37 cellular contexts compared by ENCODE assay signal in the genomic region with DNA sequence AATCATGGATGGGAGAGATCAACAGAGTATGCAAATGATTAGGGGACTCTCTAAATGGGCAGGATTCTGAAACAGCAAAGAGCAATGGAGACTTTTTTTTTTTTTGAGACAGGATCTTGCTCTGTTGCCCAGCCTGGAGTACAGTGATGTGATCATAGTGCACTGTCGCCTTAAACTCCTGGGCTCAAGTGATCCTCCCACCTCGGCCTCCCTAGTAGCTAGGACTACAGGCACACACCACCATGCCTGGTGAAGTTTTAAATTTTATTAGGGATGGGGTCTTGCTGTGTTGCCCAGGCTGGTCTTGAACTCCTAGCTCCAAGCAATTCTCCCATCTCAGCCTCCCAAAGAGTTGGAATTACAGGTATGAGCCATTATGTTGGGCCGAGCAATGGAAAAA.
"Had no signal": no experiment of that assay in that cellular context is flagged by ENCODE, and none has a peak within 500 bp of the region (broad histone marks: within the 10 kb centered on the region; RNA-seq: fewer than 3 reads in every experiment).

No MANE protein-coding gene starts in this region.

- H3K27me3 Mint-ChIP-seq: activated naive CD4-positive, alpha-beta T cell treated with anti-CD3 and anti-CD28 coated beads, Interleukin-2, amount 10 ng/mL, durations not matched to agents 7 days and 5 days; activated naive CD4-positive, alpha-beta T cell treated with anti-CD3 and anti-CD28 coated beads, Interleukin-2, amount 50 U/mL, for 24 hours; activated naive CD8-positive, alpha-beta T cell; activated naive CD8-positive, alpha-beta T cell treated with anti-CD3 and anti-CD28 coated beads for 36 hours; activated naive CD8-positive, alpha-beta T cell treated with anti-CD3 and anti-CD28 coated beads, Interleukin-2, amount 10 ng/mL, durations not matched to agents 7 days and 5 days; activated naive CD8-positive, alpha-beta T cell treated with anti-CD3 and anti-CD28 coated beads, Interleukin-2, amount 50 U/mL, for 24 hours; activated T-cell treated with anti-CD3 and anti-CD28 coated beads, Interleukin-2, amount 50 U/mL, for 24 hours; central memory CD8-positive, alpha-beta T cell had no signal

- H3K4me1 ChIP-seq: ascending aorta, body of pancreas, breast epithelium had no signal

- H3K9me3 Mint-ChIP-seq: activated naive CD4-positive, alpha-beta T cell treated with anti-CD3 and anti-CD28 coated beads for 36 hours; activated naive CD4-positive, alpha-beta T cell treated with anti-CD3 and anti-CD28 coated beads, Interleukin-2, amount 10 ng/mL, durations not matched to agents 7 days and 5 days; activated naive CD4-positive, alpha-beta T cell treated with anti-CD3 and anti-CD28 coated beads, Interleukin-2, amount 50 U/mL, for 24 hours; activated naive CD4-positive, alpha-beta T cell treated with anti-CD3 and anti-CD28 coated beads, Interleukin-2, amount 50 U/mL, for 72 hours; activated naive CD8-positive, alpha-beta T cell treated with anti-CD3 and anti-CD28 coated beads for 36 hours; activated naive CD8-positive, alpha-beta T cell treated with anti-CD3 and anti-CD28 coated beads, Interleukin-2, amount 10 ng/mL, durations not matched to agents 7 days and 5 days; activated naive CD8-positive, alpha-beta T cell treated with anti-CD3 and anti-CD28 coated beads, Interleukin-2, amount 50 U/mL, for 24 hours; activated T-cell treated with anti-CD3 and anti-CD28 coated beads, Interleukin-2, amount 50 U/mL, for 24 hours; activated T-cell treated with anti-CD3 and anti-CD28 coated beads, Interleukin-2, amount 50 U/mL, for 72 hours; activated T-helper 1 cell treated with anti-CD3 and anti-CD28 coated beads, Interleukin-12 subunit alpha, Interleukin-12 subunit beta, Interleukin-2, Interleukin-4 antibody, amounts not matched to agents 30 ng/mL and 10 ng/mL and 1 ng/mL, durations not matched to agents 14 hours and 24 hours and 36 hours; activated T-helper 2 cell treated with anti-CD3 and anti-CD28 coated beads, Interferon-gamma antibody, Interleukin-2, Interleukin-4, amounts not matched to agents 10 μg/mL and 5 μg/mL and 100 μg/mL, durations not matched to agents 14 hours and 24 hours and 36 hours; brain; central memory CD8-positive, alpha-beta T cell had no signal

- H3K36me3 Mint-ChIP-seq: activated naive CD4-positive, alpha-beta T cell treated with anti-CD3 and anti-CD28 coated beads, Interleukin-2, amount 10 ng/mL, durations not matched to agents 7 days and 5 days; activated naive CD4-positive, alpha-beta T cell treated with anti-CD3 and anti-CD28 coated beads, Interleukin-2, amount 50 U/mL, for 24 hours; activated naive CD4-positive, alpha-beta T cell treated with anti-CD3 and anti-CD28 coated beads, Interleukin-2, amount 50 U/mL, for 72 hours; activated naive CD8-positive, alpha-beta T cell; activated naive CD8-positive, alpha-beta T cell treated with anti-CD3 and anti-CD28 coated beads for 36 hours; activated naive CD8-positive, alpha-beta T cell treated with anti-CD3 and anti-CD28 coated beads, Interleukin-2, amount 10 ng/mL, durations not matched to agents 7 days and 5 days; brain had no signal

- H3K4me1 Mint-ChIP-seq: activated naive CD4-positive, alpha-beta T cell treated with anti-CD3 and anti-CD28 coated beads, Interleukin-2, amount 10 ng/mL, durations not matched to agents 7 days and 5 days; activated naive CD4-positive, alpha-beta T cell treated with anti-CD3 and anti-CD28 coated beads, Interleukin-2, amount 50 U/mL, for 24 hours; activated naive CD8-positive, alpha-beta T cell treated with anti-CD3 and anti-CD28 coated beads for 36 hours; activated naive CD8-positive, alpha-beta T cell treated with anti-CD3 and anti-CD28 coated beads, Interleukin-2, amount 10 ng/mL, durations not matched to agents 7 days and 5 days; activated naive CD8-positive, alpha-beta T cell treated with anti-CD3 and anti-CD28 coated beads, Interleukin-2, amount 50 U/mL, for 24 hours; activated T-helper 17 cell treated with anti-CD3 and anti-CD28 coated beads, Interleukin-2, amount 50 U/mL, for 72 hours; central memory CD8-positive, alpha-beta T cell had no signal

- H3K36me3 ChIP-seq: adrenal gland, ascending aorta, brain microvascular endothelial cell, breast epithelium, cardiac muscle cell had no signal

- H3K27ac Mint-ChIP-seq: activated naive CD4-positive, alpha-beta T cell treated with anti-CD3 and anti-CD28 coated beads for 36 hours; activated naive CD4-positive, alpha-beta T cell treated with anti-CD3 and anti-CD28 coated beads, Interleukin-2, amount 10 ng/mL, durations not matched to agents 7 days and 5 days; activated naive CD4-positive, alpha-beta T cell treated with anti-CD3 and anti-CD28 coated beads, Interleukin-2, amount 50 U/mL, for 24 hours; activated naive CD4-positive, alpha-beta T cell treated with anti-CD3 and anti-CD28 coated beads, Interleukin-2, amount 50 U/mL, for 72 hours; activated naive CD8-positive, alpha-beta T cell; activated naive CD8-positive, alpha-beta T cell treated with anti-CD3 and anti-CD28 coated beads for 36 hours; activated naive CD8-positive, alpha-beta T cell treated with anti-CD3 and anti-CD28 coated beads, Interleukin-2, amount 10 ng/mL, durations not matched to agents 7 days and 5 days; activated naive CD8-positive, alpha-beta T cell treated with anti-CD3 and anti-CD28 coated beads, Interleukin-2, amount 50 U/mL, for 24 hours; activated T-cell treated with anti-CD3 and anti-CD28 coated beads, Interleukin-2, amount 50 U/mL, for 24 hours; activated T-cell treated with anti-CD3 and anti-CD28 coated beads, Interleukin-2, amount 50 U/mL, for 72 hours; activated T-helper 1 cell treated with anti-CD3 and anti-CD28 coated beads, Interleukin-12 subunit alpha, Interleukin-12 subunit beta, Interleukin-2, Interleukin-4 antibody, amounts not matched to agents 30 ng/mL and 10 ng/mL and 1 ng/mL, durations not matched to agents 14 hours and 24 hours and 36 hours; activated T-helper 17 cell treated with anti-CD3 and anti-CD28 coated beads, Interleukin-2, amount 50 U/mL, for 72 hours; activated T-helper 2 cell treated with anti-CD3 and anti-CD28 coated beads, Interferon-gamma antibody, Interleukin-2, Interleukin-4, amounts not matched to agents 10 μg/mL and 5 μg/mL and 100 μg/mL, durations not matched to agents 14 hours and 24 hours and 36 hours had no signal

- H3K27ac ChIP-seq: adrenal gland, ascending aorta, body of pancreas, brain microvascular endothelial cell, breast epithelium, cardiac muscle cell had no signal

- ATAC-seq: activated naive CD4-positive, alpha-beta T cell treated with anti-CD3 and anti-CD28 coated beads, Interleukin-2, amount 50 U/mL, for 72 hours; activated naive CD8-positive, alpha-beta T cell treated with anti-CD3 and anti-CD28 coated beads, Interleukin-2, amount 50 U/mL, for 24 hours; activated T-cell treated with anti-CD3 and anti-CD28 coated beads, Interleukin-2, amount 50 U/mL, for 4 hours; activated T-cell treated with anti-CD3 and anti-CD28 coated beads, Interleukin-2, amount 50 U/mL, for 72 hours; activated T-helper 17 cell treated with anti-CD3 and anti-CD28 coated beads, Interleukin-2, amount 50 U/mL, for 72 hours; body of pancreas had no signal

- H3K4me3 Mint-ChIP-seq: activated naive CD4-positive, alpha-beta T cell treated with anti-CD3 and anti-CD28 coated beads for 36 hours; activated naive CD4-positive, alpha-beta T cell treated with anti-CD3 and anti-CD28 coated beads, Interleukin-2, amount 10 ng/mL, durations not matched to agents 7 days and 5 days; activated naive CD4-positive, alpha-beta T cell treated with anti-CD3 and anti-CD28 coated beads, Interleukin-2, amount 50 U/mL, for 24 hours; activated naive CD8-positive, alpha-beta T cell; activated naive CD8-positive, alpha-beta T cell treated with anti-CD3 and anti-CD28 coated beads for 36 hours; activated naive CD8-positive, alpha-beta T cell treated with anti-CD3 and anti-CD28 coated beads, Interleukin-2, amount 10 ng/mL, durations not matched to agents 7 days and 5 days; activated naive CD8-positive, alpha-beta T cell treated with anti-CD3 and anti-CD28 coated beads, Interleukin-2, amount 50 U/mL, for 24 hours; activated T-cell treated with anti-CD3 and anti-CD28 coated beads, Interleukin-2, amount 50 U/mL, for 24 hours; activated T-cell treated with anti-CD3 and anti-CD28 coated beads, Interleukin-2, amount 50 U/mL, for 4 hours; activated T-cell treated with anti-CD3 and anti-CD28 coated beads, Interleukin-2, amount 50 U/mL, for 72 hours; activated T-helper 1 cell treated with anti-CD3 and anti-CD28 coated beads, Interleukin-12 subunit alpha, Interleukin-12 subunit beta, Interleukin-2, Interleukin-4 antibody, amounts not matched to agents 30 ng/mL and 10 ng/mL and 1 ng/mL, durations not matched to agents 14 hours and 24 hours and 36 hours; activated T-helper 17 cell treated with anti-CD3 and anti-CD28 coated beads, Interleukin-2, amount 50 U/mL, for 72 hours; central memory CD8-positive, alpha-beta T cell had no signal

- H3K9me3 ChIP-seq: adrenal gland, ascending aorta, body of pancreas, breast epithelium had no signal

- H3K4me3 ChIP-seq: adrenal gland, ascending aorta, body of pancreas, breast epithelium, cardiac muscle cell had no signal

- DNase-seq: activated effector memory CD4-positive, alpha-beta T cell treated with anti-CD3 and anti-CD28 coated beads, Interleukin-2, amount 50 U/mL, for 16 hours; activated effector memory CD4-positive, alpha-beta T cell treated with Interleukin-2 at 50 U/mL for 16 hours; activated gamma-delta T cell; activated gamma-delta T cell treated with Interleukin-2 at 50 U/mL for 16 hours; activated naive CD4-positive, alpha-beta T cell; activated naive CD4-positive, alpha-beta T cell treated with anti-CD3 and anti-CD28 coated beads for 36 hours; activated naive CD4-positive, alpha-beta T cell treated with anti-CD3 and anti-CD28 coated beads, Interleukin-2, amount 10 ng/mL, durations not matched to agents 7 days and 5 days; activated naive CD4-positive, alpha-beta T cell treated with anti-CD3 and anti-CD28 coated beads, Interleukin-2, amount 50 U/mL, for 16 hours; activated naive CD4-positive, alpha-beta T cell treated with Interleukin-2 at 50 U/mL for 16 hours; activated naive CD8-positive, alpha-beta T cell treated with anti-CD3 and anti-CD28 coated beads for 36 hours; activated naive CD8-positive, alpha-beta T cell treated with anti-CD3 and anti-CD28 coated beads, Interleukin-2, amount 10 ng/mL, durations not matched to agents 7 days and 5 days; activated naive CD8-positive, alpha-beta T cell treated with anti-CD3 and anti-CD28 coated beads, Interleukin-2, amount 50 U/mL, for 24 hours; activated T-cell treated with anti-CD3 and anti-CD28 coated beads, Interleukin-2, amount 50 U/mL, for 24 hours; activated T-cell treated with anti-CD3 and anti-CD28 coated beads, Interleukin-2, amount 50 U/mL, for 4 hours; activated T-cell treated with anti-CD3 and anti-CD28 coated beads, Interleukin-2, amount 50 U/mL, for 48 hours; activated T-cell treated with anti-CD3 and anti-CD28 coated beads, Interleukin-2, amount 50 U/mL, for 72 hours; adrenal gland; amniotic stem cell; amygdala; anterior cingulate cortex; aorta; body of pancreas; brain microvascular endothelial cell; caudate nucleus; central memory CD4-positive, alpha-beta T cell; cerebellar nuclear complex had no signal

- H3K27me3 ChIP-seq: adrenal gland, ascending aorta, body of pancreas, brain microvascular endothelial cell, cardiac muscle cell had no signal
